In the genomic region with DNA sequence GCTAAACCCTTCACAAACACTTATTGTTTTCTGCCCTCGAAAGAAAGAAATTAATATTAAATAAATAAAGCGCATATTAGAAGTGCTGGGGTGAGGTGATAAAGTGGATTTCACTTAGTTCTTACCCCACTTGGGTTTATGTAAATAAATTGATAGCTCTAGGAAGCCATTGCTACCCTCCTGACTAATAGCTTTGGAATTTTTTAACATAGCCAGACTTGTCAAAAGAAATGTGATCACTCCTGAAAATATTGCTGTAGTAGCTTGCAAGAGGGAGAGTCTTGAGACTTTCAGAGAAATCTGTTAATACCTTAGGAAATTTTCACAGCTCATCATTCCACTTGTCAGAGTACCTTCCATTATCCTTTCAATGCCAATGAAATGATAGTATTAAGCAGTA, we compare ENCODE assay signal across 18 cellular contexts. TPM values are rescaled to one million over a fixed set of nuclear protein-coding genes. Genes with fewer than 3 reads are reported as not detected.
DNase-seq lines count a peak whose midpoint lies in the region; ATAC-seq and TF ChIP-seq lines count a peak whose summit lies in the region.
"Had no signal": no experiment of that assay in that cellular context is flagged by ENCODE, and none has a peak within 500 bp of the region (broad histone marks: within the 10 kb centered on the region; RNA-seq: fewer than 3 reads in every experiment).

No MANE protein-coding gene starts in this region.

- no peak overlapping the region for H2BK120ac ChIP-seq in IMR-90 (ENCODE audit: low read depth, low read length)

- TF ChIP-seq RAD21 in IMR-90 (IDR thresholded peaks at IDR 0.05; ENCODE audit: low read length), result no peak

- peaks cover 34 to 60% of the 10 kb centered on the region in 2 experiments for H3K79me1 ChIP-seq in IMR-90 (ENCODE audit: low read depth in 1 of 2, low read length in 2 of 2)

- H2AFZ ChIP-seq in IMR-90 (replicated peaks; ENCODE audit: low read length, poor library complexity), result no peak overlapping the region
- H2AFZ ChIP-seq: PC-9 had no signal

- H2BK15ac ChIP-seq in IMR-90 (ENCODE audit: low read depth, low read length), result 0 out of 3 replicates have a peak overlapping the region, but pooled peaks have one; percentile 1

- H3K4me1 ChIP-seq in IMR-90 (ENCODE audit: control insufficient read depth, insufficient read depth, low read length) (peaks cover 10% of the 10 kb centered on the region), left lung (peaks cover 18 to 27% of the 10 kb centered on the region in 2 donors), gastrocnemius medialis (peaks cover 0 to 12% of the 10 kb centered on the region in 2 donors)
- H3K4me1 ChIP-seq: BE2C had no signal

- H2BK20ac ChIP-seq in IMR-90 (ENCODE audit: low read depth, low read length), result peak overlapping the region; percentile 30

- H3K18ac ChIP-seq in IMR-90 (ENCODE audit: low read depth, low read length), result peak overlapping the region; percentile 17; the same call in 1 of the 2 replicates

- H3K36me3 ChIP-seq in IMR-90 (ENCODE audit: control insufficient read depth, insufficient read depth, low read length) (peaks cover 30% of the 10 kb centered on the region), left lung (peaks cover 0 to 38% of the 10 kb centered on the region in 2 donors), gastrocnemius medialis (peaks cover 0 to 33% of the 10 kb centered on the region in 2 donors)
- H3K36me3 ChIP-seq: BE2C had no signal

- H2AK9ac ChIP-seq in IMR-90 (replicated peaks; ENCODE audit: low read depth, low read length, poor library complexity), result no peak overlapping the region

- H4K5ac ChIP-seq in IMR-90 (ENCODE audit: low read depth, low read length), result no peak overlapping the region

- no peak overlapping the region; the same call in 1 of the 2 replicates for H3K4ac ChIP-seq in IMR-90 (ENCODE audit: low read depth, low read length)

- H3K27me3 ChIP-seq in IMR-90 (ENCODE audit: control insufficient read depth, insufficient read depth, low read length) (no peaks in the 10 kb centered on the region), left lung (no peaks in the 10 kb centered on the region), gastrocnemius medialis (no peaks in the 10 kb centered on the region)
- H3K27me3 ChIP-seq: adrenal gland, BE2C, suprapubic skin had no signal

- H3K9me3 ChIP-seq in IMR-90 (ENCODE audit: control insufficient read depth, insufficient read depth, low read length) (no peaks in the 10 kb centered on the region), left lung (no peaks in the 10 kb centered on the region), gastrocnemius medialis (no peaks in the 10 kb centered on the region)
- H3K9me3 ChIP-seq: adrenal gland, BE2C, suprapubic skin had no signal

- H4K91ac ChIP-seq in IMR-90 (ENCODE audit: insufficient read depth, low read depth, low read length), result no peak overlapping the region

- H2AK5ac ChIP-seq in IMR-90 (ENCODE audit: low read depth, low read length), result no peak overlapping the region

- 0 out of 4 replicates have a peak overlapping the region, but pooled peaks of 1 of the 2 experiments have one; percentile 26 for H4K8ac ChIP-seq in IMR-90 (ENCODE audit: low read depth in 2 of 2, low read length in 2 of 2)

- intact Hi-C loops in IMR-90 (cut with micrococcal nuclease) (loop anchor here (2.0 kb wide), 1 partner anchor 14 kb away; no protein-coding TSS in a partner anchor), left lung (cut with DNase I) (no loop called here), gastrocnemius medialis (cut with DNase I; ENCODE audit: low total_unique reads) (no loop called here)

- TF ChIP-seq CTCF in IMR-90 (conservative IDR thresholded peaks at IDR 0.05; ENCODE audit: low read depth, low read length) (no peak), left lung (IDR thresholded peaks at IDR 0.05) (no peak), gastrocnemius medialis (IDR thresholded peaks at IDR 0.05 in 4 of 5, conservative IDR thresholded peaks at IDR 0.05 in 1 of 5) (no peak)

- WGBS in IMR-90 (ENCODE audit: extremely low coverage in 2 of 2, insufficient read length in 1 of 2), 2 experiments, result no CpG with 5 or more reads among the region's 2 CpGs

- H2BK5ac ChIP-seq in IMR-90 (ENCODE audit: low read depth, low read length, poor library complexity, severe bottlenecking), result peak overlapping the region; percentile 95

- dilution Hi-C loops in IMR-90 (cut with HindIII; ENCODE audit: low sequenced_read_pairs, unreplicated experiment), result no loop called here

- CTCF ChIA-PET in IMR-90 (lab: Yijun Ruan, JAX), result interaction anchor here (0.5 kb wide), 1 partner anchor 9 kb away, joined by 4 read pairs; no protein-coding TSS in a partner anchor

- TF ChIP-seq POLR2A in IMR-90 (IDR thresholded peaks at IDR 0.05; ENCODE audit: low read depth, low read length) (no peak), gastrocnemius medialis (IDR thresholded peaks at IDR 0.05) (no peak)

- no peak overlapping the region for H3K14ac ChIP-seq in IMR-90 (replicated peaks; ENCODE audit: low read depth, low read length)

- no peak overlapping the region for H3K4me3 ChIP-seq in IMR-90 (ENCODE audit: insufficient read depth, low read depth, low read length)
- H3K4me3 ChIP-seq in left lung, result no peak overlapping the region
- H3K4me3 ChIP-seq in gastrocnemius medialis, result no peak overlapping the region
- H3K4me3 ChIP-seq: adrenal gland, PC-9, suprapubic skin had no signal

- H3K27ac ChIP-seq in IMR-90 (ENCODE audit: insufficient read depth, low read length) (no peak overlapping the region), left lung (peak overlapping the region in 1 of 2 donors; percentile 41), gastrocnemius medialis (no peak overlapping the region)
- H3K27ac ChIP-seq: adrenal gland, suprapubic skin had no signal

- in situ Hi-C loops in ACHN (cut with HindIII; ENCODE audit: low pct_ligation_motif_present, low pct_unique_long_range_greater_than_20kb, low sequenced_read_pairs) (no loop called here), IMR-90 (cut with MboI; ENCODE audit: low sequenced_read_pairs) (no loop called here), gastrocnemius medialis (cut with MboI; ENCODE audit: low sequenced_read_pairs in 4 of 4) (loop anchor here in 2 of 4 donors (25.0 kb wide), 2 partner anchors 1145 to 1855 kb away; a partner anchor contains a TSS)

- no peak overlapping the region for H3K56ac ChIP-seq in IMR-90 (ENCODE audit: extremely low read depth, insufficient read depth, low read length)

- no TSS peak for BruUV-seq in IMR-90 (replicated peaks; lab: Mats Ljungman, UMichigan)

- POLR2A ChIA-PET in IMR-90 (lab: Charles Lee; ENCODE audit: unreplicated experiment), result no interaction called here

- H3K9me1 ChIP-seq in IMR-90 (ENCODE audit: insufficient read depth, low read length), result peaks cover 7% of the 10 kb centered on the region

- peak overlapping the region; percentile 85; the same call in 1 of the 2 replicates for H3K4me2 ChIP-seq in IMR-90 (ENCODE audit: low read depth, low read length)
- H3K4me2 ChIP-seq: PC-9 had no signal

- 0 out of 2 replicates have a peak overlapping the region, but pooled peaks have one; percentile 19 for H3K23ac ChIP-seq in IMR-90 (ENCODE audit: low read depth, low read length)

- no peak overlapping the region for H3K9ac ChIP-seq in IMR-90 (ENCODE audit: low read depth, low read length)

- DNase-seq in ACHN (peak; percentile 57), IMR-90 (peak; percentile 86), dermis blood vessel endothelial cell (peak; percentile 49), left lung (no peak), gastrocnemius medialis (no peak), NCI-H2227 treated with DMSO at 0.1 percent for 48 hours (lab: John Stamatoyannopoulos, UW) (no peak), SW480 (ENCODE audit: low spot score) (no peak)
- no peak for DNase-seq in activated CD4-positive, CD25-positive, alpha-beta regulatory T cell (lab: John Stamatoyannopoulos, UW)
- DNase-seq: activated CD8-positive, alpha-beta memory T cell treated with anti-CD3 and anti-CD28 coated beads, Interleukin-2, amount 10 ng/mL, durations not matched to agents 7 days and 5 days; adrenal gland; BE2C; GDM1; KBM-7; left ventricle myocardium superior; NCI-H2107; T1000 had no signal

- H4K20me1 ChIP-seq in IMR-90 (ENCODE audit: insufficient read depth, low read length), result peaks cover 36% of the 10 kb centered on the region; the same call in 1 of the 2 replicates

- ATAC-seq in IMR-90 (ENCODE audit: low read depth), result peak; percentile 81
- ATAC-seq in left lung, result peak; percentile 84
- ATAC-seq in gastrocnemius medialis, result no peak
- ATAC-seq: activated CD8-positive, alpha-beta memory T cell treated with anti-CD3 and anti-CD28 coated beads, Interleukin-2, amount 10 ng/mL, durations not matched to agents 7 days and 5 days; left ventricle myocardium superior had no signal

TF ChIP-seq in IMR-90, 13 proteins besides CTCF, POLR2A, EP300 and RAD21:
- TF ChIP-seq, protein P1, sequence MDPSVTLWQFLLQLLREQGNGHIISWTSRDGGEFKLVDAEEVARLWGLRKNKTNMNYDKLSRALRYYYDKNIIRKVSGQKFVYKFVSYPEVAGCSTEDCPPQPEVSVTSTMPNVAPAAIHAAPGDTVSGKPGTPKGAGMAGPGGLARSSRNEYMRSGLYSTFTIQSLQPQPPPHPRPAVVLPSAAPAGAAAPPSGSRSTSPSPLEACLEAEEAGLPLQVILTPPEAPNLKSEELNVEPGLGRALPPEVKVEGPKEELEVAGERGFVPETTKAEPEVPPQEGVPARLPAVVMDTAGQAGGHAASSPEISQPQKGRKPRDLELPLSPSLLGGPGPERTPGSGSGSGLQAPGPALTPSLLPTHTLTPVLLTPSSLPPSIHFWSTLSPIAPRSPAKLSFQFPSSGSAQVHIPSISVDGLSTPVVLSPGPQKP (IDR thresholded peaks at IDR 0.05; ENCODE audit: borderline replicate concordance, low read depth, low read length), result no peak
- TF ChIP-seq MAZ (IDR thresholded peaks at IDR 0.05; ENCODE audit: borderline replicate concordance, low read depth, low read length), result no peak

RNA-seq across cellular contexts. Expression of a gene that starts 7.6 kb away (rescaled TPM):
- total RNA-seq in IMR-90 (2012; rRNA removed), result 12.0 and 32.8 TPM in 2 replicates
- 4.8 and 5.9 TPM in 2 replicates for polyA plus RNA-seq in IMR-90 (2012; rRNA removed)
- polyA plus RNA-seq in IMR-90 (2012; cell fraction: cytosol; rRNA removed), result 0.69 and 0.88 TPM in 2 replicates
- polyA plus RNA-seq in IMR-90 (2012; cell fraction: nucleus; rRNA removed; ENCODE audit: low replicate concordance), result 3.1 and 41.9 TPM in 2 replicates
- 22.8 and 23.0 TPM in 2 replicates for total RNA-seq in dermis blood vessel endothelial cell
- 10 to 100 TPM; 15.1 to 15.7 TPM for total RNA-seq in left lung
- 1 to 10 TPM; 5.8 to 6.7 (median 6.4) TPM for total RNA-seq in gastrocnemius medialis

RNA-seq across cellular contexts. Expression of a gene that starts 15.4 kb away (rescaled TPM):
- total RNA-seq in IMR-90 (2012; rRNA removed) (11.4 and 11.5 TPM in 2 replicates), dermis blood vessel endothelial cell (3.6 and 7.3 TPM in 2 replicates), left lung (10 to 100 TPM in 1 of 2 donors, 1 to 10 TPM in 1; 8.1 to 11.6 TPM), gastrocnemius medialis (1 to 10 TPM; 2.4 to 3.8 (median 2.9) TPM)
- polyA plus RNA-seq in IMR-90 (2012; rRNA removed), result 4.1 and 4.6 TPM in 2 replicates
- 0.73 and 1.1 TPM in 2 replicates for polyA plus RNA-seq in IMR-90 (2012; cell fraction: cytosol; rRNA removed)
- polyA plus RNA-seq in IMR-90 (2012; cell fraction: nucleus; rRNA removed; ENCODE audit: low replicate concordance), result 1.6 and 13.3 TPM in 2 replicates

Comparison
In these comparisons a context has a peak if more than half of its experiments do, and no peak if none do; other contexts are left out.
1. DNase-seq: peak in ACHN (single experiment), IMR-90 (single experiment) and dermis blood vessel endothelial cell (single experiment); none in left lung (0 of 2), gastrocnemius medialis (0 of 2), activated CD4-positive, CD25-positive, alpha-beta regulatory T cell (0 of 4), NCI-H2227 treated with DMSO at 0.1 percent for 48 hours (single experiment) and SW480 (single experiment).
2. ATAC-seq: peak in IMR-90 (single experiment) and left lung (single experiment); none in gastrocnemius medialis (0 of 2).